8 cellular contexts compared by ENCODE assay signal in genomic region chr11:129484068-129484467, GRCh38.
"Had no signal": no experiment of that assay in that cellular context is flagged by ENCODE, and none has a peak within 500 bp of the region (broad histone marks: within the 10 kb centered on the region; RNA-seq: fewer than 3 reads in every experiment).

No MANE protein-coding gene starts in this region.

- H3K9me3 ChIP-seq: HAP-1 had no signal

- H3K9ac ChIP-seq: GM23248 had no signal

- H3K4me3 ChIP-seq: GM23248, HAP-1 had no signal

- H3K4me1 ChIP-seq: HAP-1 had no signal

- DNase-seq: GM23248, GOT3, H7, HFFc6, KG1 had no signal

- ATAC-seq: HCT116 had no signal

- H3K27ac ChIP-seq: GM23248, HL-60 had no signal

- H2AFZ ChIP-seq: GM23248 had no signal

- H3K36me3 ChIP-seq: HAP-1 had no signal
